In genomic region chr7:1559626-1560590, GRCh38 we compare ENCODE assay signal across 20 cellular contexts. TPM values are rescaled to one million over a fixed set of nuclear protein-coding genes. Genes with fewer than 3 reads are reported as not detected.
DNase-seq lines count a peak whose midpoint lies in the region; ATAC-seq and TF ChIP-seq lines count a peak whose summit lies in the region.
"Had no signal": no experiment of that assay in that cellular context is flagged by ENCODE, and none has a peak within 500 bp of the region (broad histone marks: within the 10 kb centered on the region; RNA-seq: fewer than 3 reads in every experiment).

No MANE protein-coding gene starts in this region.

- H3K4me2 ChIP-seq in BLaER1, result no peak overlapping the region
- H3K4me2 ChIP-seq in osteoblast (ENCODE audit: insufficient read depth, low read length), result no peak overlapping the region

- no peaks in the 10 kb centered on the region for H3K9me3 ChIP-seq in BLaER1
- H3K9me3 ChIP-seq in esophagus (ENCODE audit: control insufficient read depth in 2 of 2, insufficient read depth in 1 of 2, low read depth in 1 of 2, low read length in 1 of 2), result no peaks in the 10 kb centered on the region
- no peaks in the 10 kb centered on the region for H3K9me3 ChIP-seq in osteoblast (ENCODE audit: low read depth, low read length)
- no peaks in the 10 kb centered on the region for H3K9me3 ChIP-seq in A673 (ENCODE audit: low read depth, low read length, poor library complexity, severe bottlenecking)
- H3K9me3 ChIP-seq in tibial nerve, result no peaks in the 10 kb centered on the region
- H3K9me3 ChIP-seq: colonic mucosa had no signal

- H3K79me2 ChIP-seq in osteoblast (ENCODE audit: insufficient read depth, low read length), result no peaks in the 10 kb centered on the region

- H3K27ac ChIP-seq in BLaER1 (peak overlapping the region; percentile 38; the same call in 1 of the 2 replicates), esophagus (ENCODE audit: low read depth in 2 of 2, low read length in 1 of 2) (peak overlapping the region; percentile 96), osteoblast (ENCODE audit: low read depth, low read length) (no peak overlapping the region), A673 (ENCODE audit: low read depth, low read length, poor library complexity, severe bottlenecking) (no peak overlapping the region), tibial nerve (no peak overlapping the region)
- H3K27ac ChIP-seq: colonic mucosa had no signal

- 0 out of 2 replicates have a peak overlapping the region, but pooled peaks have one; percentile 10 for H3K9ac ChIP-seq in BLaER1

- H3K4me3 ChIP-seq in BLaER1 (no peak overlapping the region), esophagus (ENCODE audit: low read depth in 1 of 2, low read length in 2 of 2) (peak overlapping the region; percentile 54 to 55), osteoblast (ENCODE audit: insufficient read depth, low read length) (no peak overlapping the region), A673 (ENCODE audit: low read depth, low read length, poor library complexity, severe bottlenecking) (no peak overlapping the region), tibial nerve (no peak overlapping the region)
- H3K4me3 ChIP-seq: colonic mucosa had no signal

- H3K36me3 ChIP-seq in BLaER1 (0 out of 2 replicates have a peak, but pooled peaks cover under 1% of the 10 kb centered on the region), esophagus (ENCODE audit: control insufficient read depth in 2 of 2, insufficient read depth in 2 of 2, low read length in 1 of 2) (peaks cover 0 to 3% of the 10 kb centered on the region in 2 donors), osteoblast (ENCODE audit: insufficient read depth, low read length) (no peaks in the 10 kb centered on the region), A673 (ENCODE audit: insufficient read depth, low read length, poor library complexity, severe bottlenecking) (no peaks in the 10 kb centered on the region), tibial nerve (peaks cover 0 to 5% (median 0%) of the 10 kb centered on the region in 3 donors)
- H3K36me3 ChIP-seq: colonic mucosa had no signal

- POLR2A ChIA-PET in A673 (lab: Charles Lee; ENCODE audit: low non-redundant PET), result no interaction called here

- CTCF ChIA-PET in A673 (lab: Charles Lee), result no interaction called here

- TF ChIP-seq CTCF in osteoblast (IDR thresholded peaks at IDR 0.05; ENCODE audit: extremely low read depth, low read depth, low read length), result no peak
- TF ChIP-seq CTCF in A673 (conservative IDR thresholded peaks at IDR 0.05; ENCODE audit: low read depth, low read length), result no peak
- TF ChIP-seq CTCF in tibial nerve (IDR thresholded peaks at IDR 0.05), result no peak

- no TSS peak for BruUV-seq in A673 (replicated peaks; lab: Mats Ljungman, UMichigan)

- intact Hi-C loops in A673 (cut with micrococcal nuclease; ENCODE audit: unreplicated experiment), result no loop called here

- no peak for TF ChIP-seq EP300 in tibial nerve (IDR thresholded peaks at IDR 0.05)

- no peak for TF ChIP-seq POLR2A in tibial nerve (IDR thresholded peaks at IDR 0.05)

- DNase-seq in NCI-H69 (lab: John Stamatoyannopoulos, UW) (peak; percentile 26), osteoblast (ENCODE audit: insufficient read length, low spot score, missing footprints) (peak; percentile 60), A673 (ENCODE audit: low spot score) (no peak), HUDEP-2 (lab: John Stamatoyannopoulos, UW; ENCODE audit: unreplicated experiment in 76 of 76) (no peak), tibial nerve (ENCODE audit: low spot score in 2 of 2) (no peak)
- DNase-seq: activated B cell treated with CpG ODN at 0.5 μM for 24 hours; activated CD8-positive, alpha-beta T cell treated with anti-CD3 and anti-CD28 coated beads, Interleukin-2, amount 10 ng/mL, durations not matched to agents 7 days and 5 days; activated T-cell treated with anti-CD3 and anti-CD28 coated beads, Interleukin-2, amount 50 U/mL, for 72 hours; colonic mucosa; NCI-H1105 treated with DMSO at 0.1 percent for 48 hours; NCI-H2107; NCI-H524 treated with DMSO at 0.1 percent for 48 hours; nephron progenitor cell; SHP77 treated with DMSO at 0.1 percent for 48 hours; stimulated activated CD4-positive, alpha-beta T cell treated with anti-CD3 and anti-CD28 coated beads, Interleukin-4, amount 100 ng/mL, for 24 hours had no signal

- H4K20me1 ChIP-seq in BLaER1 (no peaks in the 10 kb centered on the region), osteoblast (ENCODE audit: insufficient read depth, low read length) (no peaks in the 10 kb centered on the region)

- no peak overlapping the region for H2AFZ ChIP-seq in osteoblast (ENCODE audit: low read length)

- peaks cover 47% of the 10 kb centered on the region for H3K4me1 ChIP-seq in BLaER1
- H3K4me1 ChIP-seq in esophagus (ENCODE audit: control insufficient read depth in 2 of 2, insufficient read depth in 2 of 2, low read length in 1 of 2), result peaks cover 8 to 31% of the 10 kb centered on the region in 2 donors
- H3K4me1 ChIP-seq in osteoblast (ENCODE audit: insufficient read depth, low read length), result peaks cover 12% of the 10 kb centered on the region
- no peaks in the 10 kb centered on the region for H3K4me1 ChIP-seq in A673 (ENCODE audit: insufficient read depth, low read length, poor library complexity, severe bottlenecking)
- H3K4me1 ChIP-seq in tibial nerve, result peaks cover 0 to 24% (median 0%) of the 10 kb centered on the region in 4 donors

- WGBS in esophagus, 2 donors, result 53 to 63% methylated on average over 26 to 28 of the region's 28 CpGs
- 79 to 84% methylated on average over 17 to 27 of the region's 28 CpGs for WGBS in tibial nerve, 2 donors

- no peak for ATAC-seq in GM19397 (IDR thresholded peaks at IDR 0.05; ENCODE audit: unreplicated experiment)
- ATAC-seq: activated CD8-positive, alpha-beta T cell treated with anti-CD3 and anti-CD28 coated beads, Interleukin-2, amount 10 ng/mL, durations not matched to agents 7 days and 5 days; activated T-cell treated with anti-CD3 and anti-CD28 coated beads, Interleukin-2, amount 50 U/mL, for 72 hours had no signal

- H3K27me3 ChIP-seq in BLaER1 (no peaks in the 10 kb centered on the region), esophagus (ENCODE audit: control insufficient read depth in 1 of 2, insufficient read depth in 2 of 2, low read length in 2 of 2) (no peaks in the 10 kb centered on the region), osteoblast (ENCODE audit: insufficient read depth, low read length) (no peaks in the 10 kb centered on the region), A673 (replicated peaks; ENCODE audit: insufficient read depth, low read depth, low read length, poor library complexity) (no peaks in the 10 kb centered on the region), tibial nerve (peaks cover 0 to 24% of the 10 kb centered on the region in 2 donors)
- H3K27me3 ChIP-seq: colonic mucosa had no signal

RNA-seq across cellular contexts. Expression of gene TMEM184A, which starts 3.9 kb away (rescaled TPM):
- polyA plus RNA-seq in esophagus, result 100 to 1,000 TPM in 1 of 2 donors, 10 to 100 TPM in 1; 80.2 to 187 TPM
- total RNA-seq in osteoblast (under 0.01 TPM in 2 replicates), A673 (2021) (not detected in 2 replicates), tibial nerve (1 to 10 TPM in 1 of 4 donors, under 1 TPM in 1, not detected in 2; 0.66 to 2.5 TPM)
- total RNA-seq: activated B cell treated with CpG ODN at 0.5 μM for 24 hours; activated CD8-positive, alpha-beta T cell treated with anti-CD3 and anti-CD28 coated beads, Interleukin-2, amount 10 ng/mL, durations not matched to agents 7 days and 5 days; frontal cortex; T-helper 2 cell treated with Interferon-gamma antibody and Interleukin-4, amounts not matched to agents 100 ng/mL and 5 ng/mL, for 36 hours had no signal

RNA-seq across cellular contexts. Expression of gene PSMG3, which starts 9.9 kb away (rescaled TPM):
- polyA plus RNA-seq in esophagus, result 10 to 100 TPM; 66.9 to 72.3 TPM
- total RNA-seq in osteoblast, result 32.1 and 38.7 TPM in 2 replicates
- 54.9 and 57.9 TPM in 2 replicates for total RNA-seq in A673 (2021)
- 10 to 100 TPM; 36.3 to 42.3 (median 39.5) TPM for total RNA-seq in tibial nerve

RNA-seq across cellular contexts. Expression of gene MAFK, which starts 29.4 kb away (rescaled TPM):
- polyA plus RNA-seq in esophagus, result 10 to 100 TPM; 15.5 to 25.0 TPM
- total RNA-seq in osteoblast (19.7 and 21.7 TPM in 2 replicates), A673 (2021) (14.6 and 16.7 TPM in 2 replicates), tibial nerve (100 to 1,000 TPM in 2 of 4 donors, 10 to 100 TPM in 2; 41.3 to 117 (median 74.5) TPM)

RNA-seq across cellular contexts. Expression of gene INTS1, which starts 55.7 kb away (rescaled TPM):
- 10 to 100 TPM; 36.6 to 42.2 TPM for polyA plus RNA-seq in esophagus
- 53.0 and 66.2 TPM in 2 replicates for total RNA-seq in osteoblast
- 129 and 141 TPM in 2 replicates for total RNA-seq in A673 (2021)
- total RNA-seq in tibial nerve, result 10 to 100 TPM; 45.7 to 81.6 (median 52.3) TPM

Comparison
In these comparisons a context has a peak if more than half of its experiments do, and no peak if none do; other contexts are left out.
1. H3K27ac ChIP-seq: peak in BLaER1 (single experiment) and esophagus (2 of 2); none in osteoblast (single experiment), A673 (single experiment) and tibial nerve (0 of 4).
2. H3K4me3 ChIP-seq: peak in esophagus (2 of 2); none in BLaER1 (single experiment), osteoblast (single experiment), A673 (single experiment) and tibial nerve (0 of 4).
3. DNase-seq: peak in NCI-H69 (single experiment) and osteoblast (single experiment); none in A673 (single experiment), HUDEP-2 (0 of 76) and tibial nerve (0 of 2).